Comparison of ENCODE assay signal across 19 cellular contexts in the genomic region with DNA sequence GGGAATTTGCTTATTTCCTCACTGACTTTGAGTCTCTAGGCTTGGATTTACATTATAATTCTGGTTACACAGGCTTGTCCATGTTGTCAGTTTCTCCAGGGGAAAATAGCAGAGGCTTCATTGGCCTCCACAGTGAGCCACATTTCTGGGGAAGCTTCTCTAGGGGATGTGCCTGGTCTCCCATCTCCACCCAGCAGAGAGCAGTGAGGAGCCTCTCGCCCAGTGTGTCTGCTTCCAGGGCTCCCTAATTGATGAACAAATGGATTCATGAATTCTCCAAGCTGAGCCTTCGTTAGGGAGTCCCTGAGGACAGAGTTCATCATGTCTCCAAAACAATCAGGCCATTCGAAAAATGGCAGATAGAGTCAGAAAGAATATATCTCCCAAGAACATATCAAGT.
"Had no signal": no experiment of that assay in that cellular context is flagged by ENCODE, and none has a peak within 500 bp of the region (broad histone marks: within the 10 kb centered on the region; RNA-seq: fewer than 3 reads in every experiment).

No MANE protein-coding gene starts in this region.

- H3K4me3 Mint-ChIP-seq: activated CD4-positive, alpha-beta T cell treated with anti-CD3 and anti-CD28 coated beads for 36 hours; activated T-helper 1 cell treated with anti-CD3 and anti-CD28 coated beads, Interleukin-12 subunit alpha, Interleukin-12 subunit beta, Interleukin-2, Interleukin-4 antibody, amounts not matched to agents 30 ng/mL and 10 ng/mL and 1 ng/mL, durations not matched to agents 14 hours and 24 hours and 36 hours; effector memory CD8-positive, alpha-beta T cell; nephron progenitor cell had no signal

- H3K27ac Mint-ChIP-seq: activated CD4-positive, alpha-beta T cell treated with anti-CD3 and anti-CD28 coated beads for 36 hours; activated naive CD4-positive, alpha-beta T cell treated with anti-CD3 and anti-CD28 coated beads, Interleukin-2, amount 50 U/mL, for 72 hours; activated T-helper 1 cell treated with anti-CD3 and anti-CD28 coated beads, Interleukin-12 subunit alpha, Interleukin-12 subunit beta, Interleukin-2, Interleukin-4 antibody, amounts not matched to agents 30 ng/mL and 10 ng/mL and 1 ng/mL, durations not matched to agents 14 hours and 24 hours and 36 hours; effector memory CD8-positive, alpha-beta T cell; nephron progenitor cell had no signal

- H3K4me3 ChIP-seq: tibial artery, uterus had no signal

- H3K9me3 ChIP-seq: tibial artery, uterus had no signal

- H3K4me1 Mint-ChIP-seq: activated CD4-positive, alpha-beta T cell treated with anti-CD3 and anti-CD28 coated beads for 36 hours; nephron progenitor cell had no signal

- H3K36me3 ChIP-seq: tibial artery, uterus had no signal

- ATAC-seq: activated CD4-positive, alpha-beta T cell treated with anti-CD3 and anti-CD28 coated beads for 36 hours; activated naive CD4-positive, alpha-beta T cell treated with anti-CD3 and anti-CD28 coated beads, Interleukin-2, amount 50 U/mL, for 72 hours; effector memory CD8-positive, alpha-beta T cell; left lobe of liver; stimulated activated naive CD8-positive, alpha-beta T cell treated with anti-CD3 and anti-CD28 coated beads, Interleukin-15, Interleukin-2, amounts not matched to agents 100 U/mL and 50 U/mL, for 24 hours had no signal

- H3K27me3 ChIP-seq: tibial artery, uterus had no signal

- H3K27ac ChIP-seq: tibial artery, uterus had no signal

- H3K9me3 Mint-ChIP-seq: nephron progenitor cell had no signal

- DNase-seq: activated CD4-positive, alpha-beta T cell treated with anti-CD3 and anti-CD28 coated beads for 36 hours; activated CD4-positive, alpha-beta T cell treated with anti-CD3 and anti-CD28 coated beads, Interleukin-2, amount 50 U/mL, for 48 hours; activated gamma-delta T cell treated with Interleukin-2 at 50 U/mL for 16 hours; dermis blood vessel endothelial cell; effector memory CD8-positive, alpha-beta T cell; foreskin fibroblast; hippocampal formation; kidney; mammary epithelial cell; nephron progenitor cell; stimulated activated CD4-positive, alpha-beta T cell treated with anti-CD3 and anti-CD28 coated beads, Interleukin-1b, Interleukin-23, amount 100 ng/mL, for 48 hours; stimulated activated naive CD8-positive, alpha-beta T cell treated with anti-CD3 and anti-CD28 coated beads, Interleukin-15, Interleukin-2, amounts not matched to agents 100 U/mL and 50 U/mL, for 24 hours; substantia nigra; T-helper 2 cell; tibial artery; uterus had no signal

- H3K36me3 Mint-ChIP-seq: activated naive CD4-positive, alpha-beta T cell treated with anti-CD3 and anti-CD28 coated beads, Interleukin-2, amount 50 U/mL, for 72 hours had no signal

- H3K4me1 ChIP-seq: tibial artery, uterus had no signal
